In genomic region chr17:41893384-41893783, GRCh38 we compare ENCODE assay signal across 23 cellular contexts. TPM values are rescaled to one million over a fixed set of nuclear protein-coding genes. Genes with fewer than 3 reads are reported as not detected.
"Had no signal": no experiment of that assay in that cellular context is flagged by ENCODE, and none has a peak within 500 bp of the region (broad histone marks: within the 10 kb centered on the region; RNA-seq: fewer than 3 reads in every experiment).

No MANE protein-coding gene starts in this region.

- H3K27me3 ChIP-seq: heart left ventricle, neutrophil, sigmoid colon, testis, tibial nerve had no signal

- H3K4me3 Mint-ChIP-seq: naive thymus-derived CD4-positive, alpha-beta T cell; nephron progenitor cell; stimulated activated naive B cell treated with anti-CD40 and anti-IgM and Interleukin-4, amounts not matched to agents 10 μg/mL and 1 μg/mL and 100 μg/mL, for 72 hours; stimulated activated naive CD8-positive, alpha-beta T cell treated with anti-CD3 and anti-CD28 coated beads, Interleukin-15, amount 100 ng/mL, for 72 hours had no signal

- ATAC-seq: esophagus mucosa; heart left ventricle; naive thymus-derived CD4-positive, alpha-beta T cell; stimulated activated naive B cell treated with anti-CD40 and anti-IgM and Interleukin-4, amounts not matched to agents 10 μg/mL and 1 μg/mL and 100 μg/mL, for 72 hours; stimulated activated naive CD8-positive, alpha-beta T cell treated with anti-CD3 and anti-CD28 coated beads, Interleukin-15, amount 100 ng/mL, for 72 hours had no signal

- FAIRE-seq: endometrium, frontal cortex, islet of Langerhans had no signal

- H3K9me3 ChIP-seq: heart left ventricle, neutrophil, sigmoid colon, testis, tibial nerve had no signal

- H3K4me1 Mint-ChIP-seq: stimulated activated naive CD8-positive, alpha-beta T cell treated with anti-CD3 and anti-CD28 coated beads, Interleukin-15, amount 100 ng/mL, for 72 hours had no signal

- H3K27me3 Mint-ChIP-seq: naive thymus-derived CD4-positive, alpha-beta T cell; stimulated activated naive B cell treated with anti-CD40 and anti-IgM and Interleukin-4, amounts not matched to agents 10 μg/mL and 1 μg/mL and 100 μg/mL, for 72 hours; stimulated activated naive CD8-positive, alpha-beta T cell treated with anti-CD3 and anti-CD28 coated beads, Interleukin-15, amount 100 ng/mL, for 72 hours had no signal

- H3K9me3 Mint-ChIP-seq: naive thymus-derived CD4-positive, alpha-beta T cell; nephron progenitor cell; stimulated activated naive B cell treated with anti-CD40 and anti-IgM and Interleukin-4, amounts not matched to agents 10 μg/mL and 1 μg/mL and 100 μg/mL, for 72 hours; stimulated activated naive CD8-positive, alpha-beta T cell treated with anti-CD3 and anti-CD28 coated beads, Interleukin-15, amount 100 ng/mL, for 72 hours had no signal

- H3K27ac Mint-ChIP-seq: naive thymus-derived CD4-positive, alpha-beta T cell; nephron progenitor cell; stimulated activated naive B cell treated with anti-CD40 and anti-IgM and Interleukin-4, amounts not matched to agents 10 μg/mL and 1 μg/mL and 100 μg/mL, for 72 hours; stimulated activated naive CD8-positive, alpha-beta T cell treated with anti-CD3 and anti-CD28 coated beads, Interleukin-15, amount 100 ng/mL, for 72 hours had no signal

- DNase-seq: effector memory CD4-positive, alpha-beta T cell; heart left ventricle; hippocampal formation; kidney glomerular epithelial cell; naive thymus-derived CD4-positive, alpha-beta T cell; nephron progenitor cell; sigmoid colon; stimulated activated CD4-positive, alpha-beta T cell treated with anti-CD3 and anti-CD28 coated beads, Interleukin-2, amount 100 ng/mL, for 24 hours; stimulated activated CD4-positive, alpha-beta T cell treated with anti-CD3 and anti-CD28 coated beads, Interleukin-4, amount 100 ng/mL, for 4 hours; stimulated activated naive B cell treated with anti-CD40 and anti-IgM and Interleukin-4, amounts not matched to agents 10 μg/mL and 1 μg/mL and 100 μg/mL, for 72 hours; stimulated activated naive CD8-positive, alpha-beta T cell treated with anti-CD3 and anti-CD28 coated beads, Interleukin-15, amount 100 ng/mL, for 72 hours; testis had no signal

- H3K4me3 ChIP-seq: heart left ventricle, sigmoid colon, skin epidermis, testis, tibial nerve had no signal

- H3K27ac ChIP-seq: heart left ventricle, neutrophil, sigmoid colon, skin epidermis, testis, tibial nerve had no signal

RNA-seq across cellular contexts. Expression of gene ODAD4, which starts 37.0 kb away (rescaled TPM):
- total RNA-seq: esophagus mucosa, mononuclear cell had no signal

RNA-seq across cellular contexts. Expression of gene KLHL10, which starts 55.8 kb away (rescaled TPM):
- total RNA-seq: glomerular endothelial cell; lung microvascular endothelial cell; mononuclear cell; naive thymus-derived CD4-positive, alpha-beta T cell; pulmonary artery endothelial cell; tibial nerve had no signal
- polyA plus RNA-seq: naive thymus-derived CD4-positive, alpha-beta T cell had no signal
